In genomic region chr5:175814676-175815075, GRCh38 we compare ENCODE assay signal across 1 cellular context.
TF ChIP-seq lines count a peak whose summit lies in the region.

No MANE protein-coding gene starts in this region.

TF ChIP-seq in A549, 52 proteins besides CTCF, POLR2A, EP300 and RAD21 (continued from another document):
- TF ChIP-seq HOXB13 (CRISPR knock-in tag; IDR thresholded peaks at IDR 0.05; ENCODE audit: low read depth) (no peak), HDAC2 (IDR thresholded peaks at IDR 0.05) (no peak), HES2 (IDR thresholded peaks at IDR 0.05) (no peak), CBX8 (IDR thresholded peaks at IDR 0.05) (no peak), JUNB (IDR thresholded peaks at IDR 0.05) (0 out of 2 replicates have a peak, but pooled peaks have one; percentile 41), HOXA7 (CRISPR knock-in tag; IDR thresholded peaks at IDR 0.05) (no peak), JUN (IDR thresholded peaks at IDR 0.05) (no peak; a peak in 2 of 5 replicates), MYC (IDR thresholded peaks at IDR 0.05; ENCODE audit: borderline replicate concordance, low read length) (no peak), ELK1 (IDR thresholded peaks at IDR 0.05; ENCODE audit: low read depth, low read length) (no peak), MAFK (IDR thresholded peaks at IDR 0.05; ENCODE audit: partially characterized antibody) (no peak), EHF (CRISPR knock-in tag; IDR thresholded peaks at IDR 0.05) (no peak), KDM5A (IDR thresholded peaks at IDR 0.05) (no peak), REST (IDR thresholded peaks at IDR 0.05) (no peak)
TF ChIP-seq in A549: peak in this region for 8.
